8 cellular contexts compared by ENCODE assay signal in genomic region chr22:31106651-31107205, GRCh38. TPM values are rescaled to one million over a fixed set of nuclear protein-coding genes. Genes with fewer than 3 reads are reported as not detected.
DNase-seq lines count a peak whose midpoint lies in the region; ATAC-seq and TF ChIP-seq lines count a peak whose summit lies in the region.

No MANE protein-coding gene starts in this region.

- TF ChIP-seq EP300 in gastroesophageal sphincter (IDR thresholded peaks at IDR 0.05), result no peak

- peak; percentile 1 for ATAC-seq in gastroesophageal sphincter

- peak overlapping the region; percentile 89 for H3K4me3 ChIP-seq in WI38 (ENCODE audit: low read depth, low read length)
- H3K4me3 ChIP-seq in gastroesophageal sphincter, result peak overlapping the region; percentile 92 to 96
- H3K4me3 ChIP-seq in prostate gland, result peak overlapping the region; percentile 64 to 91

- 5 to 11% methylated on average over 11 to 14 of the region's 18 CpGs for WGBS in gastroesophageal sphincter (ENCODE audit: low coverage in 1 of 2), 2 donors
- WGBS in prostate gland, result 50% methylated on average over 18 of the region's 18 CpGs

- DNase-seq in EH (ENCODE audit: low read depth) (peak; percentile 74), prostate gland (ENCODE audit: low spot score) (no peak), ACHN (no peak), activated gamma-delta T cell (lab: John Stamatoyannopoulos, UW) (no peak), NCI-H2227 (lab: John Stamatoyannopoulos, UW; ENCODE audit: unreplicated experiment) (no peak), NCI-H69 (lab: John Stamatoyannopoulos, UW) (no peak)

- no peak for TF ChIP-seq POLR2A in gastroesophageal sphincter (IDR thresholded peaks at IDR 0.05)
- TF ChIP-seq POLR2A in prostate gland (IDR thresholded peaks at IDR 0.05), result no peak

- H3K27me3 ChIP-seq in gastroesophageal sphincter (no peaks in the 10 kb centered on the region), prostate gland (replicated peaks; ENCODE audit: insufficient read depth) (no peaks in the 10 kb centered on the region)

- TF ChIP-seq CTCF in WI38 (IDR thresholded peaks at IDR 0.05; ENCODE audit: low read depth, low read length) (no peak), gastroesophageal sphincter (IDR thresholded peaks at IDR 0.05) (no peak), prostate gland (IDR thresholded peaks at IDR 0.05) (no peak)

- intact Hi-C loops in prostate gland (cut with DNase I), result loop anchor here (2.0 to 5.0 kb wide), 2 partner anchors 41 to 124 kb away; no protein-coding TSS in a partner anchor

- in situ Hi-C loops in ACHN (cut with HindIII; ENCODE audit: low pct_ligation_motif_present, low pct_unique_long_range_greater_than_20kb, low sequenced_read_pairs), result no loop called here

- H3K4me1 ChIP-seq in gastroesophageal sphincter (peaks cover 5 to 59% (median 37%) of the 10 kb centered on the region in 3 donors), prostate gland (replicated peaks) (peaks cover 4% of the 10 kb centered on the region)

- H3K9me3 ChIP-seq in gastroesophageal sphincter (no peaks in the 10 kb centered on the region), prostate gland (no peaks in the 10 kb centered on the region)

- H3K36me3 ChIP-seq in gastroesophageal sphincter (peaks cover 0 to 29% of the 10 kb centered on the region in 2 donors), prostate gland (no peaks in the 10 kb centered on the region)

- peak overlapping the region; percentile 97 to 100 (median 99) for H3K27ac ChIP-seq in gastroesophageal sphincter
- peak overlapping the region; percentile 90 to 97 for H3K27ac ChIP-seq in prostate gland

RNA-seq across cellular contexts. Expression of gene SELENOM, which starts 0.6 kb away (rescaled TPM):
- total RNA-seq in gastroesophageal sphincter (1,000 to 10,000 TPM in 3 of 4 donors, 100 to 1,000 TPM in 1; 941 to 2,300 (median 1,432) TPM), prostate gland (100 to 1,000 TPM; 382 to 434 TPM)

RNA-seq across cellular contexts. Expression of gene INPP5J, which starts 16.0 kb away (rescaled TPM):
- total RNA-seq in gastroesophageal sphincter, result 1 to 10 TPM in 3 of 4 donors, under 1 TPM in 1; 0.54 to 5.3 (median 2.1) TPM
- 10 to 100 TPM; 14.4 to 33.3 TPM for total RNA-seq in prostate gland

RNA-seq across cellular contexts. Expression of gene SMTN, which starts 25.6 kb away (rescaled TPM):
- total RNA-seq in gastroesophageal sphincter (1,000 to 10,000 TPM in 2 of 4 donors, 100 to 1,000 TPM in 2; 900 to 1,687 (median 1,274) TPM), prostate gland (100 to 1,000 TPM; 200 to 209 TPM)

RNA-seq across cellular contexts. Expression of gene PLA2G3, which starts 33.6 kb away (rescaled TPM):
- total RNA-seq in gastroesophageal sphincter (under 1 TPM in 3 of 4 donors, not detected in 1; 0.12 to 0.47 (median 0.22) TPM), prostate gland (1 to 10 TPM in 1 of 2 donors, under 1 TPM in 1; 0.23 to 1.5 TPM)

RNA-seq across cellular contexts. Expression of gene RNF185, which starts 53.3 kb away (rescaled TPM):
- total RNA-seq in gastroesophageal sphincter (10 to 100 TPM; 47.9 to 66.9 (median 62.5) TPM), prostate gland (10 to 100 TPM; 59.2 to 75.6 TPM)

Comparison
In these comparisons a context has a peak if more than half of its experiments do, and no peak if none do; other contexts are left out.
1. RNA of gene SMTN, which starts 25.6 kb away (total RNA-seq): 900 to 1,687 TPM in gastroesophageal sphincter; 200 to 209 TPM in prostate gland; every median in the first group is over 4 times any median in the second.
2. Peak in every context shown above with its lines, with median percentiles within 50 percentile points of each other: H3K4me3 ChIP-seq.